In the genomic region with DNA sequence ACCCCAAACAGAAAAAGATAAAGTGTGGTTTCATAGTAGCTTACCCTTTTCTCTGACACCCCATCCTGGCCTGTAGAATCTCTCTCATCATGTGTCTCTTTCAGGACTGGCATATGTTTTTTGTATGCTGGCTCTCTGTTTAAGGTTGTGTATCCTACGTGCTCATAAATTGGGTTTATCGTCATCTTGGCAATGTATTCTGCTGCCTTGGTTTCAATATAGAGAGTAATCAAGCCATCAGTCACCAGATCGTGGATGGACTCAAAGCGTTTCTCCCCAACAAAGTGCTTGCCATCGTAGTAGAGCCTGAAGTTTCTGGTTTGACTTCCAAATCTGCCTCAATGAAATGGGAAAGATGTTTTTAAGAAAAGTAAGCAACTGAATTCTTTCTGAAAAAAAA, we compare ENCODE assay signal across 15 cellular contexts.
"Had no signal": no experiment of that assay in that cellular context is flagged by ENCODE, and none has a peak within 500 bp of the region (broad histone marks: within the 10 kb centered on the region; RNA-seq: fewer than 3 reads in every experiment).

No MANE protein-coding gene starts in this region.

- H3K36me3 ChIP-seq: gastroesophageal sphincter, prostate gland, suprapubic skin had no signal

- H3K4me3 ChIP-seq: prostate gland, smooth muscle cell had no signal

- ATAC-seq: gastroesophageal sphincter, right cardiac atrium, T-helper 17 cell had no signal

- H3K27ac ChIP-seq: gastroesophageal sphincter, prostate gland, suprapubic skin had no signal

- H3K4me1 ChIP-seq: prostate gland had no signal

- H3K27me3 ChIP-seq: gastroesophageal sphincter, suprapubic skin had no signal

- DNase-seq: activated CD4-positive, alpha-beta T cell treated with anti-CD3 and anti-CD28 coated beads, Interleukin-2, amount 10 ng/mL, durations not matched to agents 7 days and 5 days; activated CD4-positive, CD25-positive, alpha-beta regulatory T cell; activated CD8-positive, alpha-beta memory T cell treated with anti-CD3 and anti-CD28 coated beads for 24 hours; activated gamma-delta T cell treated with Interleukin-2 at 50 U/mL for 16 hours; amniotic stem cell; effector memory CD4-positive, alpha-beta T cell; immature natural killer cell; mesendoderm; T-helper 17 cell; trophoblast cell had no signal

- H3K4me2 ChIP-seq: smooth muscle cell had no signal

- H3K9me3 ChIP-seq: gastroesophageal sphincter, prostate gland, suprapubic skin had no signal
